Comparison of ENCODE assay signal across 9 cellular contexts in genomic region chr12:112464605-112465004, GRCh38.
"Had no signal": no experiment of that assay in that cellular context is flagged by ENCODE, and none has a peak within 500 bp of the region (broad histone marks: within the 10 kb centered on the region; RNA-seq: fewer than 3 reads in every experiment).

No MANE protein-coding gene starts in this region.

- H3K4me3 Mint-ChIP-seq: GM23338, H9, HFFc6, IgD-negative memory B cell had no signal

- H3K27ac Mint-ChIP-seq: GM23338, HFFc6, IgD-negative memory B cell had no signal

- FAIRE-seq: H1, H54, HTR-8/SVneo had no signal

- DNase-seq: H9, HCEC 1CT, HFFc6, KG1 had no signal

- H2AFZ ChIP-seq: GM23338 had no signal

- ATAC-seq: GM23338 had no signal

- H3K4me3 ChIP-seq: GM23338 had no signal

- H3K9me3 Mint-ChIP-seq: GM23338, H9, HFFc6, IgD-negative memory B cell had no signal

- H3K27me3 Mint-ChIP-seq: IgD-negative memory B cell had no signal

- H3K4me2 ChIP-seq: GM23338 had no signal
